Comparison of ENCODE assay signal across 1 cellular context in the genomic region with DNA sequence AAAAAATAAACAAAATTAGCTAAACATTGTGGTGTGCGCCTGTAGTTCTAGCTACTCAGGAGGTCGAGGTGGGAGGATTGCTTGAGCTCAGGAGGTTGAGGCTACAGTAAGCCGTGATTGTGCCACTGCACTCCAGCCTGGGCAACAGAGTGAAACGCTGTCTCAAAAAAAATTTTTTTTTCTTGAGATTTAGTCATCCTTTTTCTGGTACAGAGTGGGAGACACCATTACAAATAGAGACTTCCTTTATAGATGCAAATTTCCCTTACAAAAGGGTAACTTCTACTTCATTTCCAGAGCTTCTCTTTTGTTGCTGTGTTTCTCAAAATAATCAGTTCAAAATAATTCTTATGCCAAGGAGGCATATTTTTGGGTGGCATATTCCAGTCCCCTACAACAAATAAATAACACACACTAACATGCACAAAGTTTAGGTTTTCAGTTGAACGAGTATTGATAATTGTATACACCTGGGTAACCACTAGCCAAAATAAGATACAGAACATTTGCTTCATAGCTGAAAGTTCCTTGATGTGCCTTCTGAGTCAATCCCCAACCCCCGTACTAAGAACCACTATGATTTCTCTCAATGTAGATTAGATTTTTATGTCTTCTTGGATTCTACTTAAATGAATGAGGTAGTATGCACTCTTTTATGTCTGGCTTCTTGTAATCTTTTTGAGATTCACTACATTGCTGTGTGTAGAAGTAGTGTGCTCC.
TF ChIP-seq lines count a peak whose summit lies in the region.

No MANE protein-coding gene starts in this region.

TF ChIP-seq in H1, 55 proteins besides CTCF, POLR2A, EP300 and RAD21 (continued from another document):
- TF ChIP-seq POU5F1 (IDR thresholded peaks at IDR 0.05; ENCODE audit: low read depth, low read length) (no peak), RXRA (IDR thresholded peaks at IDR 0.05; ENCODE audit: insufficient read depth, low read depth, low read length) (no peak), CHD2 (IDR thresholded peaks at IDR 0.05; ENCODE audit: low read length) (no peak), SP4 (IDR thresholded peaks at IDR 0.05; ENCODE audit: low read length) (no peak), RFX5 (IDR thresholded peaks at IDR 0.05; ENCODE audit: borderline replicate concordance, low read depth, low read length) (no peak)
- TF ChIP-seq, protein P1, sequence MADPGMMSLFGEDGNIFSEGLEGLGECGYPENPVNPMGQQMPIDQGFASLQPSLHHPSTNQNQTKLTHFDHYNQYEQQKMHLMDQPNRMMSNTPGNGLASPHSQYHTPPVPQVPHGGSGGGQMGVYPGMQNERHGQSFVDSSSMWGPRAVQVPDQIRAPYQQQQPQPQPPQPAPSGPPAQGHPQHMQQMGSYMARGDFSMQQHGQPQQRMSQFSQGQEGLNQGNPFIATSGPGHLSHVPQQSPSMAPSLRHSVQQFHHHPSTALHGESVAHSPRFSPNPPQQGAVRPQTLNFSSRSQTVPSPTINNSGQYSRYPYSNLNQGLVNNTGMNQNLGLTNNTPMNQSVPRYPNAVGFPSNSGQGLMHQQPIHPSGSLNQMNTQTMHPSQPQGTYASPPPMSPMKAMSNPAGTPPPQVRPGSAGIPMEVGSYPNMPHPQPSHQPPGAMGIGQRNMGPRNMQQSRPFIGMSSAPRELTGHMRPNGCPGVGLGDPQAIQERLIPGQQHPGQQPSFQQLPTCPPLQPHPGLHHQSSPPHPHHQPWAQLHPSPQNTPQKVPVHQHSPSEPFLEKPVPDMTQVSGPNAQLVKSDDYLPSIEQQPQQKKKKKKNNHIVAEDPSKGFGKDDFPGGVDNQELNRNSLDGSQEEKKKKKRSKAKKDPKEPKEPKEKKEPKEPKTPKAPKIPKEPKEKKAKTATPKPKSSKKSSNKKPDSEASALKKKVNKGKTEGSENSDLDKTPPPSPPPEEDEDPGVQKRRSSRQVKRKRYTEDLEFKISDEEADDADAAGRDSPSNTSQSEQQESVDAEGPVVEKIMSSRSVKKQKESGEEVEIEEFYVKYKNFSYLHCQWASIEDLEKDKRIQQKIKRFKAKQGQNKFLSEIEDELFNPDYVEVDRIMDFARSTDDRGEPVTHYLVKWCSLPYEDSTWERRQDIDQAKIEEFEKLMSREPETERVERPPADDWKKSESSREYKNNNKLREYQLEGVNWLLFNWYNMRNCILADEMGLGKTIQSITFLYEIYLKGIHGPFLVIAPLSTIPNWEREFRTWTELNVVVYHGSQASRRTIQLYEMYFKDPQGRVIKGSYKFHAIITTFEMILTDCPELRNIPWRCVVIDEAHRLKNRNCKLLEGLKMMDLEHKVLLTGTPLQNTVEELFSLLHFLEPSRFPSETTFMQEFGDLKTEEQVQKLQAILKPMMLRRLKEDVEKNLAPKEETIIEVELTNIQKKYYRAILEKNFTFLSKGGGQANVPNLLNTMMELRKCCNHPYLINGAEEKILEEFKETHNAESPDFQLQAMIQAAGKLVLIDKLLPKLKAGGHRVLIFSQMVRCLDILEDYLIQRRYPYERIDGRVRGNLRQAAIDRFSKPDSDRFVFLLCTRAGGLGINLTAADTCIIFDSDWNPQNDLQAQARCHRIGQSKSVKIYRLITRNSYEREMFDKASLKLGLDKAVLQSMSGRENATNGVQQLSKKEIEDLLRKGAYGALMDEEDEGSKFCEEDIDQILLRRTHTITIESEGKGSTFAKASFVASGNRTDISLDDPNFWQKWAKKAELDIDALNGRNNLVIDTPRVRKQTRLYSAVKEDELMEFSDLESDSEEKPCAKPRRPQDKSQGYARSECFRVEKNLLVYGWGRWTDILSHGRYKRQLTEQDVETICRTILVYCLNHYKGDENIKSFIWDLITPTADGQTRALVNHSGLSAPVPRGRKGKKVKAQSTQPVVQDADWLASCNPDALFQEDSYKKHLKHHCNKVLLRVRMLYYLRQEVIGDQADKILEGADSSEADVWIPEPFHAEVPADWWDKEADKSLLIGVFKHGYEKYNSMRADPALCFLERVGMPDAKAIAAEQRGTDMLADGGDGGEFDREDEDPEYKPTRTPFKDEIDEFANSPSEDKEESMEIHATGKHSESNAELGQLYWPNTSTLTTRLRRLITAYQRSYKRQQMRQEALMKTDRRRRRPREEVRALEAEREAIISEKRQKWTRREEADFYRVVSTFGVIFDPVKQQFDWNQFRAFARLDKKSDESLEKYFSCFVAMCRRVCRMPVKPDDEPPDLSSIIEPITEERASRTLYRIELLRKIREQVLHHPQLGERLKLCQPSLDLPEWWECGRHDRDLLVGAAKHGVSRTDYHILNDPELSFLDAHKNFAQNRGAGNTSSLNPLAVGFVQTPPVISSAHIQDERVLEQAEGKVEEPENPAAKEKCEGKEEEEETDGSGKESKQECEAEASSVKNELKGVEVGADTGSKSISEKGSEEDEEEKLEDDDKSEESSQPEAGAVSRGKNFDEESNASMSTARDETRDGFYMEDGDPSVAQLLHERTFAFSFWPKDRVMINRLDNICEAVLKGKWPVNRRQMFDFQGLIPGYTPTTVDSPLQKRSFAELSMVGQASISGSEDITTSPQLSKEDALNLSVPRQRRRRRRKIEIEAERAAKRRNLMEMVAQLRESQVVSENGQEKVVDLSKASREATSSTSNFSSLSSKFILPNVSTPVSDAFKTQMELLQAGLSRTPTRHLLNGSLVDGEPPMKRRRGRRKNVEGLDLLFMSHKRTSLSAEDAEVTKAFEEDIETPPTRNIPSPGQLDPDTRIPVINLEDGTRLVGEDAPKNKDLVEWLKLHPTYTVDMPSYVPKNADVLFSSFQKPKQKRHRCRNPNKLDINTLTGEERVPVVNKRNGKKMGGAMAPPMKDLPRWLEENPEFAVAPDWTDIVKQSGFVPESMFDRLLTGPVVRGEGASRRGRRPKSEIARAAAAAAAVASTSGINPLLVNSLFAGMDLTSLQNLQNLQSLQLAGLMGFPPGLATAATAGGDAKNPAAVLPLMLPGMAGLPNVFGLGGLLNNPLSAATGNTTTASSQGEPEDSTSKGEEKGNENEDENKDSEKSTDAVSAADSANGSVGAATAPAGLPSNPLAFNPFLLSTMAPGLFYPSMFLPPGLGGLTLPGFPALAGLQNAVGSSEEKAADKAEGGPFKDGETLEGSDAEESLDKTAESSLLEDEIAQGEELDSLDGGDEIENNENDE (IDR thresholded peaks at IDR 0.05; ENCODE audit: insufficient replicate concordance, low read length): no peak
